In the genomic region with DNA sequence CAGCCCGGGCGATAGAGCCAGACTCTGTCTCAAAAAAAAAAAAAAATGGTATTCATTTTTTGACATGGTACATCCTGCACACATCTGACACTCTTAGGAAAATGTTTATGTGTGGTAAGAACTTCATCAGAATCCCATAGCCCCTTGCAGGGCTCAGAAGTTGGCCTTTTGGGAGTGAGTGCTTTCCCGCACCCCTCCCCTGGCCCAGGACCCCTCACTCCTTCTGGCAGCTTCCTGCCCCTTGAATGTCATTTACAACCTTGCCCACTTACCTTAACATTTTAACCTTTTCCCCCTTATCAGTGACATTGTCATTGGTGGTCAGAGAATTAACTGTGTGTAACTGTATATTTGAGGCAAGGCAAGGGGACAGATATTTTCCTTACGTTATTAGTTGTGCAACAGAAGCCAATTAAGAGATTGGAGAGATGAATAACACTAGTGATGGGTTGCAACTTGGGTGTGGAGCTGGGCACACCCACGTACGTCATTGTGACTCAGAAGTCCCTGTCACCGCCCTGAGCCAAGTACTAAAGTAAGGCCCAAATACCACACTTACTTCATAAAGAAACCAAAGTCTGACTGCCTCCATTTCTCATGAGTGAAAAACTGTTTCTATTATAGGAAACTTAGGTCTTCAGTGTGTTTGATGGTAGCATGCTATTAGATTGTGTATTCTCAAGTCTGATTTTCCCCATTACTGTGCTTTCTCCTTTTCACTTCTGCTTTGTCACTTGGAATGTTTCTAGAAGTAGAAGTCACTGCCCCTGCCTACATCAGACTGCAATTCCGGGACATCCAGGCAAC, we compare ENCODE assay signal across 8 cellular contexts. TPM values are rescaled to one million over a fixed set of nuclear protein-coding genes. Genes with fewer than 3 reads are reported as not detected.
DNase-seq lines count a peak whose midpoint lies in the region; ATAC-seq and TF ChIP-seq lines count a peak whose summit lies in the region.

No MANE protein-coding gene starts in this region.

- peak overlapping the region; percentile 100 for H3K27ac Mint-ChIP-seq in activated naive CD8-positive, alpha-beta T cell
- H3K27ac Mint-ChIP-seq in immature natural killer cell: peak overlapping the region; percentile 92 to 100 (median 99)

- no peaks in the 10 kb centered on the region for H3K9me3 Mint-ChIP-seq in activated naive CD8-positive, alpha-beta T cell (ENCODE audit: low read depth)
- no peaks in the 10 kb centered on the region for H3K9me3 Mint-ChIP-seq in immature natural killer cell

- H3K4me1 Mint-ChIP-seq in activated naive CD8-positive, alpha-beta T cell (ENCODE audit: low read depth): peaks cover 72% of the 10 kb centered on the region
- peaks cover 78 to 85% of the 10 kb centered on the region in 2 donors for H3K4me1 Mint-ChIP-seq in immature natural killer cell

- peak; percentile 52 for ATAC-seq in GM18909 (IDR thresholded peaks at IDR 0.05; ENCODE audit: poor library complexity, unreplicated experiment)
- peak; percentile 39 for ATAC-seq in HG03064 (IDR thresholded peaks at IDR 0.05; ENCODE audit: low read depth, unreplicated experiment)

- no peaks in the 10 kb centered on the region for H3K27me3 Mint-ChIP-seq in activated naive CD8-positive, alpha-beta T cell
- peaks cover 8 to 20% (median 19%) of the 10 kb centered on the region in 3 donors for H3K27me3 Mint-ChIP-seq in immature natural killer cell (ENCODE audit: low read depth in 3 of 3)

- H3K36me3 ChIP-seq in WERI-Rb-1: no peaks in the 10 kb centered on the region

- H3K27ac ChIP-seq in WERI-Rb-1: no peak overlapping the region

- peak overlapping the region; percentile 82 for H3K4me3 Mint-ChIP-seq in activated naive CD8-positive, alpha-beta T cell
- H3K4me3 Mint-ChIP-seq in immature natural killer cell: peak overlapping the region; percentile 81 to 93 (median 87)

- no peak for TF ChIP-seq CTCF in WERI-Rb-1 (IDR thresholded peaks at IDR 0.05; ENCODE audit: low read depth, low read length)

- no peaks in the 10 kb centered on the region for H3K9me3 ChIP-seq in WERI-Rb-1 (ENCODE audit: severe bottlenecking)

- H3K27me3 ChIP-seq in WERI-Rb-1 (ENCODE audit: insufficient read depth, low read depth, severe bottlenecking): no peaks in the 10 kb centered on the region

- peak; percentile 84 for DNase-seq in SIG-M5 treated with dmso at 0.1 percent for 504 hours (lab: John Stamatoyannopoulos, UW; ENCODE audit: unreplicated experiment)
- peak; percentile 72 to 81 (median 75) for DNase-seq in immature natural killer cell
- DNase-seq in stimulated activated CD4-positive, alpha-beta T cell treated with anti-CD3 and anti-CD28 coated beads, TNF-alpha, amount 100 ng/mL, for 24 hours (ENCODE audit: low read depth in 3 of 3): peak; percentile 57 to 77 (median 70)
- no peak for DNase-seq in DMS79 (lab: John Stamatoyannopoulos, UW)
- DNase-seq in WERI-Rb-1: no peak

- H3K36me3 Mint-ChIP-seq in activated naive CD8-positive, alpha-beta T cell: peaks cover 7% of the 10 kb centered on the region
- H3K36me3 Mint-ChIP-seq in immature natural killer cell: peaks cover 0 to 7% (median 0%) of the 10 kb centered on the region in 3 donors

- no peak overlapping the region for H3K4me3 ChIP-seq in WERI-Rb-1 (ENCODE audit: low read depth, low read length)

RNA-seq across cellular contexts. Expression of a gene that starts 31.6 kb away (rescaled TPM):
- polyA plus RNA-seq in immature natural killer cell: 10 to 100 TPM; 24.3 to 44.4 (median 32.8) TPM

RNA-seq across cellular contexts. Expression of a gene that starts 56.0 kb away (rescaled TPM):
- 10 to 100 TPM; 50.0 to 79.0 (median 71.6) TPM for polyA plus RNA-seq in immature natural killer cell

Comparison
In these comparisons a context has a peak if more than half of its experiments do, and no peak if none do; other contexts are left out.
1. DNase-seq: peak in SIG-M5 treated with dmso at 0.1 percent for 504 hours (single experiment), immature natural killer cell (3 of 3) and stimulated activated CD4-positive, alpha-beta T cell treated with anti-CD3 and anti-CD28 coated beads, TNF-alpha, amount 100 ng/mL, for 24 hours (3 of 3); none in DMS79 (single experiment) and WERI-Rb-1 (single experiment).